In the genomic region with DNA sequence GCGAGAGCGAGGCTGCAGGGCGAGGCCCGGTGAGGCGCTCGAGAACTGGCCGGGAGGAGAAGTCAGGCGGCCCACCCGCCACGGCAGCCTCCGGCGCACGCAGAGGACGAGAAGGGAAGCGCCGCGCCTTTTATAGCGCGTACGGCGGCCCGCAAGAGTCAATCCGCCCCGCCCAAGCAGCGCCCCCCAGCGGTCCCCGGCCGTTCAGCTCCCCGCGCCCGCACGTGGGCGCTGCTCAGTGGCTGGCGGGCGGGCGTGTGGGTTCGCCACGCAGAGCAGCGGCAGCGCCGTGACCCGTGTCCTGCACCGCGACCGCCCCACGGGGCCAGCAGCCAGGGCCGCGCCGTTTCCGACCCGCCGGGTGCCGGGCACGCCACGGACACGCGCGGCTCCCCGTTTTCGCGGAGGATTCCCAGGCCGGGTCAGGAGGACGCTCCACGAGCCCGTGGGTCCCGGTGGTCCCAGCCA, we compare ENCODE assay signal across 1 cellular context.
TF ChIP-seq lines count a peak whose summit lies in the region.

No MANE protein-coding gene starts in this region.

TF ChIP-seq in SK-N-SH, 30 proteins besides CTCF, POLR2A, EP300 and RAD21:
- TF ChIP-seq PBX3 (IDR thresholded peaks at IDR 0.05) = peak; percentile 34; the same call in 1 of the 2 replicates
- peak; percentile 74; the same call in 1 of the 2 replicates for TF ChIP-seq ZBTB33 (IDR thresholded peaks at IDR 0.05; ENCODE audit: borderline replicate concordance, low read depth)
- peak; percentile 56; the same call in 1 of the 2 replicates for TF ChIP-seq RCOR1 (IDR thresholded peaks at IDR 0.05; ENCODE audit: low read length)
- peak; percentile 98 for TF ChIP-seq TAF1 (IDR thresholded peaks at IDR 0.05; ENCODE audit: borderline replicate concordance, low read depth, low read length)
- no peak for TF ChIP-seq JUND (IDR thresholded peaks at IDR 0.05)
- TF ChIP-seq REST (IDR thresholded peaks at IDR 0.05; ENCODE audit: low read depth, low read length) = peak; percentile 76; the same call in 1 of the 2 replicates
- no peak for TF ChIP-seq FOXM1 (IDR thresholded peaks at IDR 0.05; ENCODE audit: low read depth)
- no peak for TF ChIP-seq USF2 (IDR thresholded peaks at IDR 0.05; ENCODE audit: borderline replicate concordance, low read depth, low read length)
- TF ChIP-seq TEAD4 (IDR thresholded peaks at IDR 0.05; ENCODE audit: borderline replicate concordance, insufficient read depth) = no peak
- TF ChIP-seq POLR2AphosphoS5 (IDR thresholded peaks at IDR 0.05; ENCODE audit: low read depth, low read length) = peak; percentile 99
- TF ChIP-seq NFIC (IDR thresholded peaks at IDR 0.05; ENCODE audit: borderline replicate concordance) = no peak
- TF ChIP-seq GABPA (IDR thresholded peaks at IDR 0.05; ENCODE audit: low read depth) = no peak
- peak; percentile 85 for TF ChIP-seq CHD2 (IDR thresholded peaks at IDR 0.05; ENCODE audit: low read length, partially characterized antibody)
- TF ChIP-seq FOXJ3 (CRISPR knock-in tag; IDR thresholded peaks at IDR 0.05) = no peak
- no peak for TF ChIP-seq RXRA (IDR thresholded peaks at IDR 0.05; ENCODE audit: borderline replicate concordance, low read depth)
- no peak for TF ChIP-seq MEF2A (IDR thresholded peaks at IDR 0.05; ENCODE audit: borderline replicate concordance, low read depth)
- peak; percentile 83 for TF ChIP-seq ELF1 (IDR thresholded peaks at IDR 0.05)
- TF ChIP-seq EZH2phosphoT487 (IDR thresholded peaks at IDR 0.05; ENCODE audit: borderline replicate concordance, low read depth) = no peak
- peak; percentile 75 for TF ChIP-seq YY1 (IDR thresholded peaks at IDR 0.05; ENCODE audit: low read depth)
- TF ChIP-seq GATA2 (CRISPR knock-in tag; IDR thresholded peaks at IDR 0.05) = no peak
- peak; percentile 23; the same call in 1 of the 2 replicates for TF ChIP-seq TCF12 (IDR thresholded peaks at IDR 0.05)
- no peak for TF ChIP-seq SMC3 (IDR thresholded peaks at IDR 0.05; ENCODE audit: low read depth, low read length)
- no peak for TF ChIP-seq NRF1 (IDR thresholded peaks at IDR 0.05; ENCODE audit: low read depth, low read length)
- TF ChIP-seq FOSL2 (IDR thresholded peaks at IDR 0.05; ENCODE audit: borderline replicate concordance, low read depth) = peak; percentile 42; the same call in 1 of the 2 replicates
- no peak for TF ChIP-seq RFX5 (IDR thresholded peaks at IDR 0.05; ENCODE audit: low read length)
- TF ChIP-seq MXI1 (IDR thresholded peaks at IDR 0.05; ENCODE audit: low read depth, low read length) = peak; percentile 99
- TF ChIP-seq USF1 (IDR thresholded peaks at IDR 0.05; ENCODE audit: borderline replicate concordance, low read depth) = no peak
- peak; percentile 97 for TF ChIP-seq SIN3A (IDR thresholded peaks at IDR 0.05; ENCODE audit: borderline replicate concordance, low read depth, low read length)
- TF ChIP-seq MAX (IDR thresholded peaks at IDR 0.05; ENCODE audit: low read depth) = peak; percentile 98
